In the genomic region with DNA sequence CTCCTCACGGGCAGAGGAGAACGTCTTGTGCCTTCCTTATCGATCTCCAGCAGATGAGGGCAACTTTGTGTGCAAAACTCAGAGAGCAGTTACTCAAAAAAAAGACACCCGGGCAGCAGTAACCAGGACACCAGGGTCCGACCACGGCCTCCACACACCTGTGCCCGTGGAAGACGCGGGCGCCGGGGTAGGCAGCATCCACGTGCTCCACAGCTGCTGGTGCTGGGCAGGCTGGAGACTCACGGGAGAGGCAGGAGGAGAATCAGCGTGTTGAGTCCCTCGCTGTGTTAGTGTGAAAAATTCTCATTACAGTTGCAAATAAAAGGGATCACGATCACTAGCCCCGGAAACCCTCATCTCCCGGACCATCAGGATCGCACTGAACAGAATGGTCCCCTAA, we compare ENCODE assay signal across 7 cellular contexts. TPM values are rescaled to one million over a fixed set of nuclear protein-coding genes. Genes with fewer than 3 reads are reported as not detected.
A peak's percentile ranks its signal among the peaks of the same experiment; 100 is the strongest.
DNase-seq lines count a peak whose midpoint lies in the region; ATAC-seq, FAIRE-seq and TF ChIP-seq lines count a peak whose summit lies in the region.
"Not testable (repeated sequence)": the region's sequence is repeated elsewhere in the genome, so short reads cannot be mapped to it uniquely, and the experiment has no call there.

No MANE protein-coding gene starts in this region.

- not testable (repeated sequence) for H3K36me3 ChIP-seq in bronchial epithelial cell (ENCODE audit: control insufficient read depth, insufficient read depth, low read length)

- DNase-seq in GM12891 (ENCODE audit: insufficient read length, low spot score); bronchial epithelial cell (ENCODE audit: low read depth): not testable (repeated sequence)
- DNase-seq in activated CD4-positive, alpha-beta memory T cell treated with anti-CD3 and anti-CD28 coated beads, Interleukin-2, amount 10 ng/mL, durations not matched to agents 7 days and 5 days, result peak; percentile 14
- DNase-seq in activated T-cell treated with anti-CD3 and anti-CD28 coated beads, Interleukin-2, amount 50 U/mL, for 1 hour, result peak; percentile 13
- peak in 2 of 3 donors; percentile 34 to 49 for DNase-seq in right cardiac atrium
- DNase-seq in natural killer cell treated with Interleukin-12 subunit alpha and Interleukin-12 subunit beta and Interleukin-15 and Interleukin-18, amount 100 ng/mL, for 72 hours (ENCODE audit: low spot score), result peak; percentile 56
- DNase-seq in type B pancreatic cell (ENCODE audit: extremely low spot score, unreplicated experiment), result peak; percentile 39

- not testable (repeated sequence) for H3K4me1 ChIP-seq in right cardiac atrium (ENCODE audit: control insufficient read depth, insufficient read depth, low read length)

- H3K27ac Mint-ChIP-seq in activated CD4-positive, alpha-beta memory T cell treated with anti-CD3 and anti-CD28 coated beads, Interleukin-2, amount 10 ng/mL, durations not matched to agents 7 days and 5 days; natural killer cell treated with Interleukin-12 subunit alpha and Interleukin-12 subunit beta and Interleukin-15 and Interleukin-18, amount 100 ng/mL, for 72 hours; type B pancreatic cell: not testable (repeated sequence)

- not testable (repeated sequence) for H3K9me3 ChIP-seq in right cardiac atrium (ENCODE audit: control insufficient read depth, low read length)

- ATAC-seq in right cardiac atrium; natural killer cell treated with Interleukin-12 subunit alpha and Interleukin-12 subunit beta and Interleukin-15 and Interleukin-18, amount 100 ng/mL, for 72 hours: not testable (repeated sequence)

- not testable (repeated sequence) for H3K4me3 ChIP-seq in bronchial epithelial cell (ENCODE audit: low read depth, low read length); right cardiac atrium (ENCODE audit: low read length)

- TF ChIP-seq POLR2A in GM12891 (IDR thresholded peaks at IDR 0.05; ENCODE audit: low read depth, low read length), result not testable (repeated sequence)

- H3K36me3 Mint-ChIP-seq in activated CD4-positive, alpha-beta memory T cell treated with anti-CD3 and anti-CD28 coated beads, Interleukin-2, amount 10 ng/mL, durations not matched to agents 7 days and 5 days (ENCODE audit: low read depth); natural killer cell treated with Interleukin-12 subunit alpha and Interleukin-12 subunit beta and Interleukin-15 and Interleukin-18, amount 100 ng/mL, for 72 hours; type B pancreatic cell: not testable (repeated sequence)

- WGBS in right cardiac atrium, result 92% methylated on average over 13 of the region's 19 CpGs

- H3K4me3 Mint-ChIP-seq in activated CD4-positive, alpha-beta memory T cell treated with anti-CD3 and anti-CD28 coated beads, Interleukin-2, amount 10 ng/mL, durations not matched to agents 7 days and 5 days; natural killer cell treated with Interleukin-12 subunit alpha and Interleukin-12 subunit beta and Interleukin-15 and Interleukin-18, amount 100 ng/mL, for 72 hours; type B pancreatic cell: not testable (repeated sequence)

- intact Hi-C loops in right cardiac atrium (cut with DNase I), result not testable (repeated sequence)

- TF ChIP-seq CTCF in bronchial epithelial cell (IDR thresholded peaks at IDR 0.05; ENCODE audit: insufficient read depth, low read length, severe bottlenecking); type B pancreatic cell (conservative IDR thresholded peaks at IDR 0.05): not testable (repeated sequence)

- not testable (repeated sequence) for H3K4me1 Mint-ChIP-seq in activated CD4-positive, alpha-beta memory T cell treated with anti-CD3 and anti-CD28 coated beads, Interleukin-2, amount 10 ng/mL, durations not matched to agents 7 days and 5 days; natural killer cell treated with Interleukin-12 subunit alpha and Interleukin-12 subunit beta and Interleukin-15 and Interleukin-18, amount 100 ng/mL, for 72 hours (ENCODE audit: low read depth in 2 of 2); type B pancreatic cell (ENCODE audit: unreplicated experiment)

- not testable (repeated sequence) for H3K27ac ChIP-seq in right cardiac atrium (ENCODE audit: low read length)

- H3K27me3 Mint-ChIP-seq in activated CD4-positive, alpha-beta memory T cell treated with anti-CD3 and anti-CD28 coated beads, Interleukin-2, amount 10 ng/mL, durations not matched to agents 7 days and 5 days; natural killer cell treated with Interleukin-12 subunit alpha and Interleukin-12 subunit beta and Interleukin-15 and Interleukin-18, amount 100 ng/mL, for 72 hours; type B pancreatic cell: not testable (repeated sequence)

- not testable (repeated sequence) for H3K27me3 ChIP-seq in bronchial epithelial cell (ENCODE audit: control insufficient read depth, insufficient read depth, low read length); right cardiac atrium (ENCODE audit: control insufficient read depth, insufficient read depth)

- POLR2A ChIA-PET in activated CD4-positive, alpha-beta memory T cell treated with anti-CD3 and anti-CD28 coated beads, Interleukin-2, amount 10 ng/mL, durations not matched to agents 7 days and 5 days (lab: Charles Lee), result not testable (repeated sequence)

- H3K9me3 Mint-ChIP-seq in activated CD4-positive, alpha-beta memory T cell treated with anti-CD3 and anti-CD28 coated beads, Interleukin-2, amount 10 ng/mL, durations not matched to agents 7 days and 5 days; natural killer cell treated with Interleukin-12 subunit alpha and Interleukin-12 subunit beta and Interleukin-15 and Interleukin-18, amount 100 ng/mL, for 72 hours; type B pancreatic cell: not testable (repeated sequence)

- peak; percentile 48 for FAIRE-seq in GM12891 (lab: Jason Lieb, UNC)
- peak; percentile 77 for FAIRE-seq in bronchial epithelial cell (lab: Jason Lieb, UNC)

- CTCF ChIA-PET in activated CD4-positive, alpha-beta memory T cell treated with anti-CD3 and anti-CD28 coated beads, Interleukin-2, amount 10 ng/mL, durations not matched to agents 7 days and 5 days (lab: Charles Lee), result not testable (repeated sequence)

RNA-seq across cellular contexts. Expression of a gene that starts 6.5 kb away (rescaled TPM):
- 14.5 TPM for polyA plus RNA-seq in GM12891 (2012; ENCODE audit: low read depth, missing spikeins)
- total RNA-seq in activated CD4-positive, alpha-beta memory T cell treated with anti-CD3 and anti-CD28 coated beads, Interleukin-2, amount 10 ng/mL, durations not matched to agents 7 days and 5 days, result 10 to 100 TPM; 54.5 to 55.7 TPM
- total RNA-seq in bronchial epithelial cell (14.0 and 17.0 TPM in 2 replicates), right cardiac atrium (10 to 100 TPM; 16.9 to 29.5 (median 26.2) TPM), type B pancreatic cell (ENCODE audit: low replicate concordance) (88.8 and 116 TPM in 2 replicates)
- polyA plus RNA-seq in right cardiac atrium, result 14.3 TPM
- 10 to 100 TPM; 32.8 to 34.6 TPM for total RNA-seq in natural killer cell treated with Interleukin-12 subunit alpha and Interleukin-12 subunit beta and Interleukin-15 and Interleukin-18, amount 100 ng/mL, for 72 hours

RNA-seq across cellular contexts. Expression of a gene that starts 25.1 kb away (rescaled TPM):
- polyA plus RNA-seq in GM12891 (2012; ENCODE audit: low read depth, missing spikeins), result 30.7 TPM
- total RNA-seq in activated CD4-positive, alpha-beta memory T cell treated with anti-CD3 and anti-CD28 coated beads, Interleukin-2, amount 10 ng/mL, durations not matched to agents 7 days and 5 days, result 10 to 100 TPM; 67.2 to 68.1 TPM
- total RNA-seq in bronchial epithelial cell (4.2 and 10.6 TPM in 2 replicates), right cardiac atrium (10 to 100 TPM; 16.9 to 25.4 (median 21.8) TPM), type B pancreatic cell (ENCODE audit: low replicate concordance) (45.9 and 47.0 TPM in 2 replicates)
- polyA plus RNA-seq in right cardiac atrium, result 21.6 TPM
- total RNA-seq in natural killer cell treated with Interleukin-12 subunit alpha and Interleukin-12 subunit beta and Interleukin-15 and Interleukin-18, amount 100 ng/mL, for 72 hours, result 100 to 1,000 TPM in 1 of 2 donors, 10 to 100 TPM in 1; 75.9 to 129 TPM

RNA-seq across cellular contexts. Expression of a gene that starts 40.3 kb away (rescaled TPM):
- polyA plus RNA-seq in GM12891 (2012; ENCODE audit: low read depth, missing spikeins), result 23.7 TPM
- 10 to 100 TPM; 32.5 to 32.7 TPM for total RNA-seq in activated CD4-positive, alpha-beta memory T cell treated with anti-CD3 and anti-CD28 coated beads, Interleukin-2, amount 10 ng/mL, durations not matched to agents 7 days and 5 days
- total RNA-seq in bronchial epithelial cell (5.0 and 7.6 TPM in 2 replicates), right cardiac atrium (10 to 100 TPM; 18.8 to 20.6 (median 19.7) TPM), type B pancreatic cell (ENCODE audit: low replicate concordance) (21.8 and 26.5 TPM in 2 replicates)
- polyA plus RNA-seq in right cardiac atrium, result 27.0 TPM
- 10 to 100 TPM; 37.2 to 51.7 TPM for total RNA-seq in natural killer cell treated with Interleukin-12 subunit alpha and Interleukin-12 subunit beta and Interleukin-15 and Interleukin-18, amount 100 ng/mL, for 72 hours
